27 cellular contexts compared by ENCODE assay signal in the genomic region with DNA sequence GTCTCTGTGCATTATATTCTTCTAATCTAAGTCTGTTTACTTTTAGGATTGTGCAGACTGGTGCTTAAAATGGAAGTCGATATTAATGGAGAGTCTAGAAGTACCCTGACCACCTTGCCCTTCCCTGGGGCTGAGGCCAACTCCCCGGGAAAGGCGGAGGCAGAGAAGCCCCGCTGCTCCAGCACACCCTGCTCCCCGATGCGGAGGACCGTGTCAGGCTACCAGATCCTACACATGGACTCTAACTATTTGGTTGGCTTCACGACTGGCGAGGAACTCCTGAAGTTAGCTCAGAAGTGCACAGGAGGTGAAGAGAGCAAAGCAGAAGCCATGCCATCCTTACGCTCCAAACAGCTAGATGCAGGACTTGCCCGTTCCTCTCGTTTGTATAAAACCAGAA.
"Had no signal": no experiment of that assay in that cellular context is flagged by ENCODE, and none has a peak within 500 bp of the region (broad histone marks: within the 10 kb centered on the region; RNA-seq: fewer than 3 reads in every experiment).

No MANE protein-coding gene starts in this region.

- H3K4me1 ChIP-seq: testis, uterus, vagina had no signal

- H3K9me3 Mint-ChIP-seq: stimulated activated effector memory CD8-positive, alpha-beta T cell treated with anti-CD3 and anti-CD28 coated beads, Interleukin-12 subunit alpha, Interleukin-12 subunit beta, amount 100 ng/mL, for 72 hours; stimulated activated memory B cell treated with anti-CD40 and anti-IgM and Interleukin-4, amounts not matched to agents 10 μg/mL and 1 μg/mL and 100 μg/mL, for 72 hours; stimulated activated naive B cell treated with anti-CD40 and anti-IgM and Interleukin-4, amounts not matched to agents 10 μg/mL and 1 μg/mL and 100 μg/mL, for 72 hours; stimulated activated naive CD8-positive, alpha-beta T cell treated with anti-CD3 and anti-CD28 coated beads, Interleukin-15, amount 100 ng/mL, for 72 hours; stimulated activated naive CD8-positive, alpha-beta T cell treated with anti-CD3 and anti-CD28 coated beads, Interleukin-15, Interleukin-2, amounts not matched to agents 100 ng/mL and 50 ng/mL, for 24 hours; type B pancreatic cell had no signal

- DNase-seq: stimulated activated CD4-positive, alpha-beta T cell treated with anti-CD3 and anti-CD28 coated beads, Interleukin-2, amount 100 ng/mL, for 48 hours; stimulated activated CD4-positive, alpha-beta T cell treated with anti-CD3 and anti-CD28 coated beads, Interleukin-4, amount 100 ng/mL, for 1 hour; stimulated activated CD4-positive, alpha-beta T cell treated with anti-CD3 and anti-CD28 coated beads, Interleukin-4, amount 100 ng/mL, for 24 hours; stimulated activated CD4-positive, alpha-beta T cell treated with anti-CD3 and anti-CD28 coated beads, Interleukin-4, amount 100 ng/mL, for 4 hours; stimulated activated CD8-positive, alpha-beta memory T cell treated with anti-CD3 and anti-CD28 coated beads, Interleukin-4, amount 100 ng/mL, for 48 hours; stimulated activated naive B cell treated with anti-CD40 and anti-IgM and Interleukin-4, amounts not matched to agents 10 μg/mL and 1 μg/mL and 100 μg/mL, for 72 hours; stimulated activated naive CD4-positive, alpha-beta T cell; stimulated activated naive CD4-positive, alpha-beta T cell treated with Interleukin-2 at 50 U/mL for 16 hours; stimulated activated naive CD8-positive, alpha-beta T cell treated with anti-CD3 and anti-CD28 coated beads, Interleukin-15, amount 100 ng/mL, for 72 hours; stimulated activated naive CD8-positive, alpha-beta T cell treated with anti-CD3 and anti-CD28 coated beads, Interleukin-15, Interleukin-2, amounts not matched to agents 100 U/mL and 50 U/mL, for 24 hours; stomach; substantia nigra; testis; thyroid gland; tibial artery; transverse colon; upper lobe of right lung; uterus had no signal

- H3K36me3 ChIP-seq: uterus had no signal

- H3K4me3 ChIP-seq: stomach, suprapubic skin, testis, thoracic aorta, thyroid gland, tibial artery, tibial nerve, transverse colon, upper lobe of left lung, upper lobe of right lung, uterus, vagina had no signal

- H3K27ac Mint-ChIP-seq: stimulated activated effector memory CD8-positive, alpha-beta T cell treated with anti-CD3 and anti-CD28 coated beads, Interleukin-12 subunit alpha, Interleukin-12 subunit beta, amount 100 ng/mL, for 72 hours; stimulated activated memory B cell treated with anti-CD40 and anti-IgM and Interleukin-4, amounts not matched to agents 10 μg/mL and 1 μg/mL and 100 μg/mL, for 72 hours; stimulated activated naive B cell treated with anti-CD40 and anti-IgM and Interleukin-4, amounts not matched to agents 10 μg/mL and 1 μg/mL and 100 μg/mL, for 72 hours; stimulated activated naive CD8-positive, alpha-beta T cell treated with anti-CD3 and anti-CD28 coated beads, Interleukin-15, amount 100 ng/mL, for 72 hours; stimulated activated naive CD8-positive, alpha-beta T cell treated with anti-CD3 and anti-CD28 coated beads, Interleukin-15, Interleukin-2, amounts not matched to agents 100 ng/mL and 50 ng/mL, for 24 hours; type B pancreatic cell had no signal

- H3K9me3 ChIP-seq: stomach, suprapubic skin, testis, thoracic aorta, thyroid gland, tibial artery, tibial nerve, transverse colon, upper lobe of left lung, upper lobe of right lung, uterus, vagina had no signal

- H3K4me3 Mint-ChIP-seq: stimulated activated effector memory CD8-positive, alpha-beta T cell treated with anti-CD3 and anti-CD28 coated beads, Interleukin-12 subunit alpha, Interleukin-12 subunit beta, amount 100 ng/mL, for 72 hours; stimulated activated memory B cell treated with anti-CD40 and anti-IgM and Interleukin-4, amounts not matched to agents 10 μg/mL and 1 μg/mL and 100 μg/mL, for 72 hours; stimulated activated naive B cell treated with anti-CD40 and anti-IgM and Interleukin-4, amounts not matched to agents 10 μg/mL and 1 μg/mL and 100 μg/mL, for 72 hours; stimulated activated naive CD8-positive, alpha-beta T cell treated with anti-CD3 and anti-CD28 coated beads, Interleukin-15, amount 100 ng/mL, for 72 hours; stimulated activated naive CD8-positive, alpha-beta T cell treated with anti-CD3 and anti-CD28 coated beads, Interleukin-15, Interleukin-2, amounts not matched to agents 100 ng/mL and 50 ng/mL, for 24 hours; type B pancreatic cell had no signal

- H3K27me3 Mint-ChIP-seq: stimulated activated memory B cell treated with anti-CD40 and anti-IgM and Interleukin-4, amounts not matched to agents 10 μg/mL and 1 μg/mL and 100 μg/mL, for 72 hours; stimulated activated naive B cell treated with anti-CD40 and anti-IgM and Interleukin-4, amounts not matched to agents 10 μg/mL and 1 μg/mL and 100 μg/mL, for 72 hours; stimulated activated naive CD8-positive, alpha-beta T cell treated with anti-CD3 and anti-CD28 coated beads, Interleukin-15, amount 100 ng/mL, for 72 hours; stimulated activated naive CD8-positive, alpha-beta T cell treated with anti-CD3 and anti-CD28 coated beads, Interleukin-15, Interleukin-2, amounts not matched to agents 100 ng/mL and 50 ng/mL, for 24 hours; type B pancreatic cell had no signal

- H3K27ac ChIP-seq: stomach, suprapubic skin, testis, thoracic aorta, thyroid gland, tibial artery, tibial nerve, transverse colon, upper lobe of left lung, upper lobe of right lung, uterus, vagina had no signal

- H3K27me3 ChIP-seq: stomach, suprapubic skin, testis, thyroid gland, tibial artery, tibial nerve, transverse colon, upper lobe of left lung, upper lobe of right lung, uterus, vagina had no signal
